28 cellular contexts compared by ENCODE assay signal in genomic region chr9:12494411-12494810, GRCh38.
"Had no signal": no experiment of that assay in that cellular context is flagged by ENCODE, and none has a peak within 500 bp of the region (broad histone marks: within the 10 kb centered on the region; RNA-seq: fewer than 3 reads in every experiment).

No MANE protein-coding gene starts in this region.

- H3K9ac ChIP-seq: neural progenitor cell, parathyroid adenoma had no signal

- H3K36me3 Mint-ChIP-seq: naive B cell; natural killer cell; neural progenitor cell; stimulated activated naive B cell treated with anti-CD40 and anti-IgM and Interleukin-4, amounts not matched to agents 10 μg/mL and 1 μg/mL and 100 μg/mL, for 72 hours had no signal

- DNase-seq: kidney; left colon; left lung; lower lobe of right lung; mammary epithelial cell; mesenchymal stem cell; naive B cell; natural killer cell; nephron progenitor cell; occipital lobe; retina; right cardiac atrium; stimulated activated CD4-positive, alpha-beta T cell treated with anti-CD3 and anti-CD28 coated beads, Interleukin-12 subunit alpha, Interleukin-12 subunit beta, amount 100 ng/mL, for 4 hours; stimulated activated CD4-positive, alpha-beta T cell treated with anti-CD3 and anti-CD28 coated beads, Interleukin-15, amount 100 ng/mL, for 24 hours; stimulated activated CD4-positive, alpha-beta T cell treated with anti-CD3 and anti-CD28 coated beads, Interleukin-2, amount 100 ng/mL, for 24 hours; stimulated activated CD4-positive, alpha-beta T cell treated with anti-CD3 and anti-CD28 coated beads, Interleukin-4, amount 100 ng/mL, for 1 hour; stimulated activated naive B cell treated with anti-CD40 and anti-IgM and Interleukin-4, amounts not matched to agents 10 μg/mL and 1 μg/mL and 100 μg/mL, for 72 hours; stimulated activated naive CD8-positive, alpha-beta T cell treated with anti-CD3 and anti-CD28 coated beads, Interleukin-15, Interleukin-2, amounts not matched to agents 100 U/mL and 50 U/mL, for 24 hours; stomach; testis; thyroid gland; transverse colon; upper lobe of right lung had no signal

- H3K4me3 ChIP-seq: left lung, lower lobe of right lung, neural progenitor cell, skin epidermis, stomach, testis, thyroid gland, transverse colon, upper lobe of right lung had no signal

- H3K27ac ChIP-seq: left lung, lower lobe of right lung, neural progenitor cell, neutrophil, parathyroid adenoma, skin epidermis, stomach, testis, thyroid gland, transverse colon, upper lobe of right lung had no signal

- H3K4me1 ChIP-seq: left lung, lower lobe of right lung, neural progenitor cell, parathyroid adenoma, stomach, testis, thyroid gland, transverse colon, upper lobe of right lung had no signal

- H3K9me3 ChIP-seq: left lung, lower lobe of right lung, neutrophil, stomach, testis, thyroid gland, transverse colon, upper lobe of right lung had no signal

- H2AFZ ChIP-seq: neural progenitor cell, parathyroid adenoma had no signal

- H3K27ac Mint-ChIP-seq: naive B cell; natural killer cell; nephron progenitor cell; neural progenitor cell; stimulated activated naive B cell treated with anti-CD40 and anti-IgM and Interleukin-4, amounts not matched to agents 10 μg/mL and 1 μg/mL and 100 μg/mL, for 72 hours had no signal

- H3K4me3 Mint-ChIP-seq: naive B cell; natural killer cell; nephron progenitor cell; neural progenitor cell; stimulated activated naive B cell treated with anti-CD40 and anti-IgM and Interleukin-4, amounts not matched to agents 10 μg/mL and 1 μg/mL and 100 μg/mL, for 72 hours had no signal

- H3K36me3 ChIP-seq: left lung, lower lobe of right lung, neural progenitor cell, neutrophil, stomach, thyroid gland, transverse colon, upper lobe of right lung had no signal

- H3K4me2 ChIP-seq: neural progenitor cell had no signal

- H3K27me3 Mint-ChIP-seq: naive B cell; stimulated activated naive B cell treated with anti-CD40 and anti-IgM and Interleukin-4, amounts not matched to agents 10 μg/mL and 1 μg/mL and 100 μg/mL, for 72 hours had no signal

- H3K79me2 ChIP-seq: parathyroid adenoma had no signal

- H3K4me1 Mint-ChIP-seq: naive B cell; natural killer cell; nephron progenitor cell; neural progenitor cell; stimulated activated naive B cell treated with anti-CD40 and anti-IgM and Interleukin-4, amounts not matched to agents 10 μg/mL and 1 μg/mL and 100 μg/mL, for 72 hours had no signal

- FAIRE-seq: kidney, urothelium cell line had no signal

- H3K9me3 Mint-ChIP-seq: nephron progenitor cell, neural progenitor cell had no signal

- H3K27me3 ChIP-seq: left lung, neural progenitor cell, neutrophil, stomach, testis, thyroid gland, transverse colon, upper lobe of right lung had no signal
